ENCODE assay signal across 6 cellular contexts in genomic region chr5:71018376-71019005, GRCh38. TPM values are rescaled to one million over a fixed set of nuclear protein-coding genes. Genes with fewer than 3 reads are reported as not detected.
DNase-seq lines count a peak whose midpoint lies in the region; ATAC-seq, FAIRE-seq and TF ChIP-seq lines count a peak whose summit lies in the region.
"Not testable (repeated sequence)": the region's sequence is repeated elsewhere in the genome, so short reads cannot be mapped to it uniquely, and the experiment has no call there.

No MANE protein-coding gene starts in this region.

- not testable (repeated sequence) for TF ChIP-seq EP300 in HepG2 (IDR thresholded peaks at IDR 0.05; ENCODE audit: low read depth in 2 of 2, low read length in 2 of 2); HepG2 (CRISPR knock-in tag; IDR thresholded peaks at IDR 0.05; ENCODE audit: borderline replicate concordance)

- not testable (repeated sequence) for TF ChIP-seq RAD21 in HepG2 (CRISPR knock-in tag; IDR thresholded peaks at IDR 0.05)

- peak; percentile 69 for ATAC-seq in GM23338
- ATAC-seq in RWPE2 (ENCODE audit: low read depth), result 0 out of 3 replicates have a peak, but pooled peaks have one; percentile 25
- ATAC-seq in esophagus mucosa, result peak; percentile 67
- ATAC-seq in left ventricle myocardium superior, result peak; percentile 52
- ATAC-seq in HepG2, result peak; percentile 70
- ATAC-seq in naive thymus-derived CD4-positive, alpha-beta T cell, result peak; percentile 42

- DNase-seq in GM23338 (ENCODE audit: low spot score); RWPE2 (ENCODE audit: low spot score); left ventricle myocardium superior; HepG2 (ENCODE audit: low spot score); naive thymus-derived CD4-positive, alpha-beta T cell: not testable (repeated sequence)

- not testable (repeated sequence) for H3K27me3 Mint-ChIP-seq in GM23338 (ENCODE audit: insufficient read depth, low read depth, poor library complexity); naive thymus-derived CD4-positive, alpha-beta T cell

- not testable (repeated sequence) for TF ChIP-seq CTCF in GM23338 (conservative IDR thresholded peaks at IDR 0.05; ENCODE audit: low read depth in 2 of 2); RWPE2 (IDR thresholded peaks at IDR 0.05; ENCODE audit: poor library complexity, severe bottlenecking); HepG2 (CRISPR knock-in tag; IDR thresholded peaks at IDR 0.05)

- H3K9me2 ChIP-seq in GM23338 (ENCODE audit: insufficient read depth), result not testable (repeated sequence)

- not testable (repeated sequence) for H3K4me1 ChIP-seq in GM23338 (ENCODE audit: insufficient read depth); RWPE2 (ENCODE audit: insufficient read depth, poor library complexity, severe bottlenecking); HepG2 (ENCODE audit: insufficient read depth, low read length); naive thymus-derived CD4-positive, alpha-beta T cell (ENCODE audit: control insufficient read depth in 2 of 2, insufficient read depth in 2 of 2, low read length in 2 of 2)

- H4K20me1 ChIP-seq in GM23338 (replicated peaks; ENCODE audit: insufficient read depth); HepG2 (ENCODE audit: insufficient read depth, low read length): not testable (repeated sequence)

- in situ Hi-C loops in HepG2 (cut with HindIII; ENCODE audit: extremely low pct_ligation_motif_present, low pct_unique_long_range_greater_than_20kb), result not testable (repeated sequence)

- H3K36me3 ChIP-seq in GM23338 (ENCODE audit: insufficient read depth); RWPE2 (ENCODE audit: low read depth); HepG2 (replicated peaks in 1 of 2; ENCODE audit: control insufficient read depth in 1 of 2, insufficient read depth in 2 of 2, low read length in 2 of 2); naive thymus-derived CD4-positive, alpha-beta T cell (ENCODE audit: control insufficient read depth in 2 of 3, insufficient read depth in 3 of 3, low read length in 3 of 3): not testable (repeated sequence)

- POLR2A ChIA-PET in HepG2 (lab: Yijun Ruan, JAX); naive thymus-derived CD4-positive, alpha-beta T cell (lab: Charles Lee): not testable (repeated sequence)

- H3F3A ChIP-seq in GM23338 (replicated peaks; ENCODE audit: low read depth), result not testable (repeated sequence)

- H3K9me3 Mint-ChIP-seq in GM23338; naive thymus-derived CD4-positive, alpha-beta T cell: not testable (repeated sequence)

- not testable (repeated sequence) for H3K27ac Mint-ChIP-seq in GM23338; naive thymus-derived CD4-positive, alpha-beta T cell

- not testable (repeated sequence) for H3K4me3 Mint-ChIP-seq in GM23338; naive thymus-derived CD4-positive, alpha-beta T cell

- BruUV-seq in HepG2 (replicated peaks; lab: Mats Ljungman, UMichigan), result not testable (repeated sequence)

- H3K4me1 Mint-ChIP-seq in GM23338; naive thymus-derived CD4-positive, alpha-beta T cell: not testable (repeated sequence)

- not testable (repeated sequence) for H3K79me2 ChIP-seq in GM23338 (replicated peaks; ENCODE audit: insufficient read depth); HepG2 (ENCODE audit: insufficient read depth, low read length)

- H3K27ac ChIP-seq in GM23338 (ENCODE audit: low read depth); RWPE2 (ENCODE audit: poor library complexity, severe bottlenecking); HepG2 (ENCODE audit: extremely low read length, insufficient read depth, low read length); naive thymus-derived CD4-positive, alpha-beta T cell (ENCODE audit: low read depth, low read length): not testable (repeated sequence)

- H3K4me3 ChIP-seq in GM23338; RWPE2 (ENCODE audit: severe bottlenecking); HepG2 (replicated peaks in 1 of 3; ENCODE audit: insufficient read depth in 1 of 3, low read depth in 2 of 3, low read length in 3 of 3); naive thymus-derived CD4-positive, alpha-beta T cell (ENCODE audit: low read length): not testable (repeated sequence)

- no CpG with 5 or more reads among the region's 6 CpGs for WGBS in HepG2 (ENCODE audit: low lambda C conversion rate)

- not testable (repeated sequence) for H3K9ac ChIP-seq in HepG2 (ENCODE audit: insufficient read depth, low read depth, low read length)

- intact Hi-C loops in left ventricle myocardium superior (cut with micrococcal nuclease); HepG2 (cut with micrococcal nuclease; ENCODE audit: unreplicated experiment); naive thymus-derived CD4-positive, alpha-beta T cell (cut with micrococcal nuclease): not testable (repeated sequence)

- H3K36me3 Mint-ChIP-seq in GM23338 (ENCODE audit: low read depth); naive thymus-derived CD4-positive, alpha-beta T cell: not testable (repeated sequence)

- CTCF ChIA-PET in HepG2 (lab: Yijun Ruan, JAX; ENCODE audit: low intra/inter-chr PET ratio, low total read pairs); naive thymus-derived CD4-positive, alpha-beta T cell (lab: Charles Lee): not testable (repeated sequence)

- TF ChIP-seq POLR2A in HepG2 (IDR thresholded peaks at IDR 0.05; ENCODE audit: insufficient read depth in 1 of 2, low read depth in 2 of 2, low read length in 2 of 2), result not testable (repeated sequence)

- H3K9me3 ChIP-seq in RWPE2 (ENCODE audit: severe bottlenecking); HepG2 (ENCODE audit: low read length); naive thymus-derived CD4-positive, alpha-beta T cell (ENCODE audit: control insufficient read depth in 2 of 3, low read length in 3 of 3): not testable (repeated sequence)

- not testable (repeated sequence) for H3K27me3 ChIP-seq in GM23338 (ENCODE audit: insufficient read depth); RWPE2 (ENCODE audit: insufficient read depth, poor library complexity, severe bottlenecking); HepG2 (ENCODE audit: control insufficient read depth in 1 of 2, insufficient read depth in 2 of 2, low read length in 2 of 2); naive thymus-derived CD4-positive, alpha-beta T cell (ENCODE audit: control insufficient read depth in 2 of 2, insufficient read depth in 2 of 2, low read length in 2 of 2)

- H2AFZ ChIP-seq in GM23338; HepG2 (ENCODE audit: low read length): not testable (repeated sequence)

- not testable (repeated sequence) for FAIRE-seq in HepG2 (lab: Jason Lieb, UNC)

- H3K4me2 ChIP-seq in GM23338; HepG2 (ENCODE audit: low read depth, low read length): not testable (repeated sequence)

RNA-seq across cellular contexts. Expression of gene NAIP, which starts 6.6 kb away (rescaled TPM):
- total RNA-seq in GM23338 (2014; rRNA removed; shearing (Covaris generic)), result 4.4 and 7.4 TPM in 2 replicates
- polyA plus RNA-seq in GM23338 (2016; fragmentation: Nextera tagmentation; extraction: Ambion mirVana) (6.6 and 8.7 TPM in 2 replicates), HepG2 (2011; rRNA removed) (6.2 and 6.3 TPM in 2 replicates)
- total RNA-seq in esophagus mucosa (4.2 TPM), left ventricle myocardium superior (5.9 TPM), HepG2 (2016; rRNA removed; fragmentation: Illumina TruSeq; extraction: Trizol) (2.1 and 4.7 TPM in 2 replicates)
- total RNA-seq in HepG2 (2016; cell fraction: cytosol; rRNA removed; fragmentation: Illumina TruSeq; extraction: Trizol; ENCODE audit: low read depth), result 5.1 and 5.8 TPM in 2 replicates
- 1.7 and 5.0 TPM in 2 replicates for total RNA-seq in HepG2 (2016; cell fraction: insoluble cytoplasmic fraction; rRNA removed; fragmentation: Illumina TruSeq; extraction: Trizol)
- total RNA-seq in HepG2 (2016; cell fraction: membrane; rRNA removed; fragmentation: Illumina TruSeq; extraction: Trizol), result 3.5 and 4.4 TPM in 2 replicates
- 10.7 and 11.9 TPM in 2 replicates for total RNA-seq in HepG2 (2016; cell fraction: nucleus; rRNA removed; fragmentation: Illumina TruSeq; extraction: Trizol)
- polyA plus RNA-seq in HepG2 (2011; cell fraction: cytosol; rRNA removed), result 1.6 and 2.1 TPM in 2 replicates
- 6.9 TPM in 2 replicates for polyA plus RNA-seq in HepG2 (2011; cell fraction: nucleus; rRNA removed)
- 3.1 and 4.5 TPM in 2 replicates for polyA plus RNA-seq in HepG2 (2012)
- 0.87 and 1.0 TPM in 2 replicates for polyA plus RNA-seq in HepG2 (2016; cell fraction: cytosol; fragmentation: Illumina TruSeq; extraction: Trizol; ENCODE audit: low read depth)
- 3.0 and 3.1 TPM in 2 replicates for polyA plus RNA-seq in HepG2 (2016; cell fraction: insoluble cytoplasmic fraction; fragmentation: Illumina TruSeq; extraction: Trizol; ENCODE audit: low read depth)
- polyA plus RNA-seq in HepG2 (2016; cell fraction: membrane; fragmentation: Illumina TruSeq; extraction: Trizol; ENCODE audit: low read depth), result 1.4 and 1.7 TPM in 2 replicates
- polyA plus RNA-seq in HepG2 (2016; cell fraction: nucleus; fragmentation: Illumina TruSeq; extraction: Trizol; ENCODE audit: insufficient read depth, low read depth), result 21.4 and 24.5 TPM in 2 replicates
- 5.0 and 6.0 TPM in 2 replicates for polyA minus RNA-seq in HepG2 (2011; rRNA and poly(A)+ RNA removed; ENCODE audit: low replicate concordance)
- polyA minus RNA-seq in HepG2 (2011; cell fraction: cytosol; rRNA and poly(A)+ RNA removed), result 1.2 and 1.3 TPM in 2 replicates
- polyA minus RNA-seq in HepG2 (2011; cell fraction: nucleus; rRNA and poly(A)+ RNA removed), result 30.3 and 46.5 TPM in 2 replicates
- total RNA-seq in naive thymus-derived CD4-positive, alpha-beta T cell, result 10 to 100 TPM; 13.7 to 69.9 (median 48.2) TPM
- 1 to 10 TPM; 1.2 to 2.2 TPM for polyA plus RNA-seq in naive thymus-derived CD4-positive, alpha-beta T cell

RNA-seq across cellular contexts. Expression of gene GTF2H2, which starts 49.0 kb away (rescaled TPM):
- 43.6 and 52.1 TPM in 2 replicates for total RNA-seq in GM23338 (2014; rRNA removed; shearing (Covaris generic))
- polyA plus RNA-seq in GM23338 (2016; fragmentation: Nextera tagmentation; extraction: Ambion mirVana) (58.8 and 61.0 TPM in 2 replicates), HepG2 (2011; rRNA removed) (11.0 and 14.5 TPM in 2 replicates)
- total RNA-seq in esophagus mucosa (9.7 TPM), left ventricle myocardium superior (11.7 TPM), HepG2 (2016; rRNA removed; fragmentation: Illumina TruSeq; extraction: Trizol) (38.1 and 39.1 TPM in 2 replicates)
- 25.3 and 27.0 TPM in 2 replicates for total RNA-seq in HepG2 (2016; cell fraction: cytosol; rRNA removed; fragmentation: Illumina TruSeq; extraction: Trizol; ENCODE audit: low read depth)
- total RNA-seq in HepG2 (2016; cell fraction: insoluble cytoplasmic fraction; rRNA removed; fragmentation: Illumina TruSeq; extraction: Trizol), result 38.7 and 42.1 TPM in 2 replicates
- 28.4 and 29.0 TPM in 2 replicates for total RNA-seq in HepG2 (2016; cell fraction: membrane; rRNA removed; fragmentation: Illumina TruSeq; extraction: Trizol)
- total RNA-seq in HepG2 (2016; cell fraction: nucleus; rRNA removed; fragmentation: Illumina TruSeq; extraction: Trizol), result 38.6 and 41.5 TPM in 2 replicates
- polyA plus RNA-seq in HepG2 (2011; cell fraction: cytosol; rRNA removed), result 4.5 and 6.3 TPM in 2 replicates
- polyA plus RNA-seq in HepG2 (2011; cell fraction: nucleus; rRNA removed), result 10.6 and 13.9 TPM in 2 replicates
- 13.1 and 22.5 TPM in 2 replicates for polyA plus RNA-seq in HepG2 (2012)
- 13.8 and 18.8 TPM in 2 replicates for polyA plus RNA-seq in HepG2 (2016; cell fraction: cytosol; fragmentation: Illumina TruSeq; extraction: Trizol; ENCODE audit: low read depth)
- polyA plus RNA-seq in HepG2 (2016; cell fraction: insoluble cytoplasmic fraction; fragmentation: Illumina TruSeq; extraction: Trizol; ENCODE audit: low read depth), result 39.5 and 45.9 TPM in 2 replicates
- 19.9 and 23.2 TPM in 2 replicates for polyA plus RNA-seq in HepG2 (2016; cell fraction: membrane; fragmentation: Illumina TruSeq; extraction: Trizol; ENCODE audit: low read depth)
- polyA plus RNA-seq in HepG2 (2016; cell fraction: nucleus; fragmentation: Illumina TruSeq; extraction: Trizol; ENCODE audit: insufficient read depth, low read depth), result 44.2 and 49.4 TPM in 2 replicates
- 3.0 and 10.3 TPM in 2 replicates for polyA minus RNA-seq in HepG2 (2011; rRNA and poly(A)+ RNA removed; ENCODE audit: low replicate concordance)
- polyA minus RNA-seq in HepG2 (2011; cell fraction: cytosol; rRNA and poly(A)+ RNA removed), result 4.4 and 6.1 TPM in 2 replicates
- polyA minus RNA-seq in HepG2 (2011; cell fraction: nucleus; rRNA and poly(A)+ RNA removed), result 51.1 and 58.3 TPM in 2 replicates
- total RNA-seq in naive thymus-derived CD4-positive, alpha-beta T cell, result 10 to 100 TPM; 17.4 to 54.4 (median 30.0) TPM
- polyA plus RNA-seq in naive thymus-derived CD4-positive, alpha-beta T cell, result 10 to 100 TPM in 1 of 2 donors, 1 to 10 TPM in 1; 6.7 to 11.8 TPM
